ENCODE assay signal across 12 cellular contexts in genomic region chr18:76859474-76860339, GRCh38. TPM values are rescaled to one million over a fixed set of nuclear protein-coding genes. Genes with fewer than 3 reads are reported as not detected.
A peak's percentile ranks its signal among the peaks of the same experiment; 100 is the strongest.
DNase-seq lines count a peak whose midpoint lies in the region; ATAC-seq, FAIRE-seq and TF ChIP-seq lines count a peak whose summit lies in the region.
"Had no signal": no experiment of that assay in that cellular context is flagged by ENCODE, and none has a peak within 500 bp of the region (broad histone marks: within the 10 kb centered on the region; RNA-seq: fewer than 3 reads in every experiment).

No MANE protein-coding gene starts in this region.

- H3K14ac ChIP-seq in trophoblast cell (ENCODE audit: low read length), result no peak overlapping the region

- H3K4me3 ChIP-seq in KMS-11 (IDR thresholded peaks at IDR 0.05; ENCODE audit: insufficient read depth, low read depth, low read length) (no peak overlapping the region), trophoblast cell (ENCODE audit: low read depth, low read length) (no peak overlapping the region)

- H2BK5ac ChIP-seq in trophoblast cell (ENCODE audit: low read depth, low read length, poor library complexity), result no peak overlapping the region

- H3K79me1 ChIP-seq in trophoblast cell (ENCODE audit: low read length), result no peaks in the 10 kb centered on the region

- H3K27ac ChIP-seq in KMS-11 (peak overlapping the region; percentile 29; the same call in 1 of the 2 replicates), trophoblast cell (ENCODE audit: low read depth, low read length) (no peak overlapping the region)
- H3K27ac ChIP-seq: parathyroid adenoma had no signal

- WGBS in trophoblast cell (ENCODE audit: extremely low coverage, insufficient coverage, insufficient read length), result no CpG with 5 or more reads among the region's 14 CpGs

- H3K18ac ChIP-seq in trophoblast cell (ENCODE audit: low read length), result no peak overlapping the region

- H3K23ac ChIP-seq in trophoblast cell (ENCODE audit: low read length), result peak overlapping the region; percentile 9

- H3K4me1 ChIP-seq in KMS-11 (ENCODE audit: low read depth, poor library complexity, severe bottlenecking) (peaks cover 15% of the 10 kb centered on the region), trophoblast cell (ENCODE audit: control insufficient read depth in 1 of 2, insufficient read depth in 2 of 2, low read length in 2 of 2) (no peaks in the 10 kb centered on the region)
- H3K4me1 ChIP-seq: parathyroid adenoma had no signal

- H3K4ac ChIP-seq in trophoblast cell (ENCODE audit: low read depth, low read length), result no peak overlapping the region

- TF ChIP-seq CTCF in KMS-11 (conservative IDR thresholded peaks at IDR 0.05; ENCODE audit: low read depth, low read length), result no peak

- H2AK5ac ChIP-seq in trophoblast cell (ENCODE audit: low read length), result no peak overlapping the region

- H4K20me1 ChIP-seq in KMS-11 (ENCODE audit: insufficient read depth), result no peaks in the 10 kb centered on the region

- no peak overlapping the region for H4K12ac ChIP-seq in trophoblast cell (ENCODE audit: low read depth, low read length)

- H3K9me3 ChIP-seq in trophoblast cell (ENCODE audit: insufficient read depth, low read depth, low read length), result peaks cover 2% of the 10 kb centered on the region

- DNase-seq in trophoblast cell, result no peak
- no peak for DNase-seq in NCI-H2107 treated with DMSO at 0.1 percent for 48 hours (lab: John Stamatoyannopoulos, UW; ENCODE audit: unreplicated experiment)
- DNase-seq in NCI-H526 (lab: John Stamatoyannopoulos, UW), result no peak
- DNase-seq in GM12892 (ENCODE audit: insufficient read length), result no peak
- DNase-seq: DMS79, NCI-H345, SW 1271 had no signal

- no peak for TF ChIP-seq POLR2A in GM12892 (IDR thresholded peaks at IDR 0.05; ENCODE audit: low read depth, low read length)

- H3K27me3 ChIP-seq in KMS-11 (ENCODE audit: insufficient read depth, low read depth) (no peaks in the 10 kb centered on the region), trophoblast cell (ENCODE audit: insufficient read depth, low read length) (no peaks in the 10 kb centered on the region)

- H3K36me3 ChIP-seq in KMS-11 (ENCODE audit: insufficient read depth) (no peaks in the 10 kb centered on the region), trophoblast cell (ENCODE audit: control insufficient read depth in 1 of 2, insufficient read depth in 2 of 2, low read length in 2 of 2) (peaks cover 13 to 16% of the 10 kb centered on the region in 2 experiments)

- H4K91ac ChIP-seq in trophoblast cell (ENCODE audit: low read depth, low read length), result no peak overlapping the region

- no peak overlapping the region for H4K8ac ChIP-seq in trophoblast cell (ENCODE audit: low read depth, low read length)

- no peak overlapping the region for H2BK120ac ChIP-seq in trophoblast cell (ENCODE audit: insufficient read depth, low read length, poor library complexity)

- H3K4me2 ChIP-seq in KMS-11, result no peak overlapping the region; the same call in 1 of the 2 replicates
- no peak overlapping the region for H3K4me2 ChIP-seq in trophoblast cell (ENCODE audit: low read length)

- no peak overlapping the region for H3K9ac ChIP-seq in KMS-11
- H3K9ac ChIP-seq in trophoblast cell (ENCODE audit: low read length), result no peak overlapping the region
- H3K9ac ChIP-seq: parathyroid adenoma had no signal

- no peak overlapping the region for H2AFZ ChIP-seq in KMS-11 (ENCODE audit: low read depth)
- no peak overlapping the region for H2AFZ ChIP-seq in trophoblast cell (ENCODE audit: insufficient read depth, low read length, poor library complexity)
- H2AFZ ChIP-seq: parathyroid adenoma had no signal

- peak; percentile 65 for ATAC-seq in GM18511 (IDR thresholded peaks at IDR 0.05; ENCODE audit: unreplicated experiment)
- peak; percentile 87 for ATAC-seq in GM21390 (IDR thresholded peaks at IDR 0.05; ENCODE audit: unreplicated experiment)

- H2BK12ac ChIP-seq in trophoblast cell (ENCODE audit: low read length), result no peak overlapping the region

- no peaks in the 10 kb centered on the region for H3K79me2 ChIP-seq in KMS-11 (ENCODE audit: insufficient read depth, low read depth)
- no peaks in the 10 kb centered on the region for H3K79me2 ChIP-seq in trophoblast cell (ENCODE audit: control insufficient read depth, insufficient read depth, low read length, poor library complexity)
- H3K79me2 ChIP-seq: parathyroid adenoma had no signal

- no peak for FAIRE-seq in GM12892 (lab: Jason Lieb, UNC)
- FAIRE-seq: islet of Langerhans had no signal

RNA-seq across cellular contexts. Expression of gene ZNF236, which starts 37.4 kb away (rescaled TPM):
- 6.3 and 7.1 TPM in 2 replicates for polyA plus RNA-seq in trophoblast cell (2013)
- 4.7 TPM for polyA plus RNA-seq in GM12892 (2012; ENCODE audit: missing spikeins)
